In genomic region chr12:50017047-50017446, GRCh38 we compare ENCODE assay signal across 11 cellular contexts. TPM values are rescaled to one million over a fixed set of nuclear protein-coding genes. Genes with fewer than 3 reads are reported as not detected.
DNase-seq lines count a peak whose midpoint lies in the region; ATAC-seq, FAIRE-seq and TF ChIP-seq lines count a peak whose summit lies in the region.
"Had no signal": no experiment of that assay in that cellular context is flagged by ENCODE, and none has a peak within 500 bp of the region (broad histone marks: within the 10 kb centered on the region; RNA-seq: fewer than 3 reads in every experiment).

No MANE protein-coding gene starts in this region.

- H3K4me3 ChIP-seq in IMR-90 (ENCODE audit: insufficient read depth, low read depth, low read length) (peak overlapping the region; percentile 35; the same call in 1 of the 2 replicates), choroid plexus epithelial cell (ENCODE audit: low read depth, low read length) (no peak overlapping the region), MM.1S (ENCODE audit: low read length) (no peak overlapping the region), kidney (ENCODE audit: low read length in 2 of 2) (no peak overlapping the region), OCI-LY7 (ENCODE audit: low read depth, low read length, poor library complexity, severe bottlenecking) (no peak overlapping the region)
- H3K4me3 ChIP-seq: spleen had no signal

- peak overlapping the region; percentile 84 for H2BK5ac ChIP-seq in IMR-90 (ENCODE audit: low read depth, low read length, poor library complexity, severe bottlenecking)

- peak overlapping the region; percentile 31; the same call in 1 of the 2 replicates for H3K27ac ChIP-seq in IMR-90 (ENCODE audit: insufficient read depth, low read length)
- H3K27ac ChIP-seq in MM.1S (ENCODE audit: low read length): no peak overlapping the region
- no peak overlapping the region for H3K27ac ChIP-seq in kidney (ENCODE audit: low read depth in 2 of 2, low read length in 2 of 2)
- H3K27ac ChIP-seq in OCI-LY7 (ENCODE audit: low read depth, low read length, poor library complexity, severe bottlenecking): no peak overlapping the region

- H4K20me1 ChIP-seq in IMR-90 (ENCODE audit: insufficient read depth, low read length) (no peaks in the 10 kb centered on the region; the same call in none of the 2 replicates), MM.1S (ENCODE audit: insufficient read depth, low read length) (peaks cover 4% of the 10 kb centered on the region; the same call in 1 of the 2 replicates), OCI-LY7 (ENCODE audit: insufficient read depth, low read length) (peaks cover 13% of the 10 kb centered on the region; the same call in 1 of the 2 replicates)

- TF ChIP-seq CTCF in IMR-90 (conservative IDR thresholded peaks at IDR 0.05; ENCODE audit: low read depth, low read length): no peak
- no peak for TF ChIP-seq CTCF in choroid plexus epithelial cell (conservative IDR thresholded peaks at IDR 0.05; ENCODE audit: low read depth, low read length)
- no peak for TF ChIP-seq CTCF in MM.1S (IDR thresholded peaks at IDR 0.05; ENCODE audit: low read length)
- TF ChIP-seq CTCF in kidney (IDR thresholded peaks at IDR 0.05; ENCODE audit: borderline replicate concordance, extremely low read depth, insufficient read depth): no peak
- TF ChIP-seq CTCF in OCI-LY7 (conservative IDR thresholded peaks at IDR 0.05; ENCODE audit: low read length): no peak

- intact Hi-C loops in IMR-90 (cut with micrococcal nuclease): no loop called here
- intact Hi-C loops in kidney (cut with DNase I): no loop called here
- intact Hi-C loops in OCI-LY7 (cut with micrococcal nuclease; ENCODE audit: unreplicated experiment): no loop called here

- H3K36me3 ChIP-seq in IMR-90 (ENCODE audit: control insufficient read depth, insufficient read depth, low read length): 0 out of 2 replicates have a peak, but pooled peaks cover 3% of the 10 kb centered on the region
- H3K36me3 ChIP-seq in MM.1S (replicated peaks; ENCODE audit: insufficient read depth, low read length): 0 out of 2 replicates have a peak, but pooled peaks cover 9% of the 10 kb centered on the region
- no peaks in the 10 kb centered on the region for H3K36me3 ChIP-seq in kidney (ENCODE audit: control insufficient read depth in 1 of 2, insufficient read depth in 2 of 2, low read length in 2 of 2)
- H3K36me3 ChIP-seq in OCI-LY7 (ENCODE audit: insufficient read depth, low read length): peaks cover 77% of the 10 kb centered on the region

- peaks cover 4% of the 10 kb centered on the region; the same call in 1 of the 2 replicates for H3K9me1 ChIP-seq in IMR-90 (ENCODE audit: insufficient read depth, low read length)

- peak overlapping the region; percentile 41 for H3K14ac ChIP-seq in IMR-90 (replicated peaks; ENCODE audit: low read depth, low read length)

- peak; percentile 74 for ATAC-seq in IMR-90 (ENCODE audit: low read depth)
- no peak for ATAC-seq in HG02571 (IDR thresholded peaks at IDR 0.05; ENCODE audit: unreplicated experiment)

- no peak overlapping the region; the same call in 2 of the 3 replicates for H2BK15ac ChIP-seq in IMR-90 (ENCODE audit: low read depth, low read length)

- no peak overlapping the region for H2AK9ac ChIP-seq in IMR-90 (replicated peaks; ENCODE audit: low read depth, low read length, poor library complexity)

- no peak for TF ChIP-seq POLR2A in IMR-90 (IDR thresholded peaks at IDR 0.05; ENCODE audit: low read depth, low read length)

- no peak overlapping the region for H3K56ac ChIP-seq in IMR-90 (ENCODE audit: extremely low read depth, insufficient read depth, low read length)

- POLR2A ChIA-PET in IMR-90 (lab: Charles Lee; ENCODE audit: unreplicated experiment): interaction anchor here (1.0 kb wide), 1 partner anchor 8 kb away, joined by 5 read pairs; the partner anchor contains the start of gene RACGAP1
- POLR2A ChIA-PET in OCI-LY7 (lab: Charles Lee): interaction anchor here (0.6 to 1.4 kb wide), 4 partner anchors 9 to 350 kb away, joined by 3 read pairs; partner anchors contain the start of gene RACGAP1

- H3K79me2 ChIP-seq in MM.1S (ENCODE audit: low read length) (peaks cover 90% of the 10 kb centered on the region), OCI-LY7 (ENCODE audit: insufficient read depth, low read depth, low read length) (peaks cover 76% of the 10 kb centered on the region)

- peak overlapping the region; percentile 12; the same call in 1 of the 2 replicates for H2BK120ac ChIP-seq in IMR-90 (ENCODE audit: low read depth, low read length)

- H3K4me2 ChIP-seq in IMR-90 (ENCODE audit: low read depth, low read length): peak overlapping the region; percentile 97
- H3K4me2 ChIP-seq in MM.1S (ENCODE audit: low read depth, low read length): no peak overlapping the region
- H3K4me2 ChIP-seq in OCI-LY7 (ENCODE audit: low read length): no peak overlapping the region

- peak overlapping the region; percentile 14; the same call in 1 of the 2 replicates for H3K4ac ChIP-seq in IMR-90 (ENCODE audit: low read depth, low read length)

- BruUV-seq in IMR-90 (replicated peaks; lab: Mats Ljungman, UMichigan): no TSS peak
- BruUV-seq in OCI-LY7 (replicated peaks; lab: Mats Ljungman, UMichigan): no TSS peak

- TF ChIP-seq RAD21 in IMR-90 (IDR thresholded peaks at IDR 0.05; ENCODE audit: low read length): no peak

- H3K9me3 ChIP-seq in IMR-90 (ENCODE audit: control insufficient read depth, insufficient read depth, low read length) (no peaks in the 10 kb centered on the region), MM.1S (replicated peaks; ENCODE audit: insufficient read depth, low read length) (no peaks in the 10 kb centered on the region), kidney (ENCODE audit: control insufficient read depth in 1 of 2, low read length in 2 of 2) (no peaks in the 10 kb centered on the region), OCI-LY7 (ENCODE audit: low read length) (no peaks in the 10 kb centered on the region)
- H3K9me3 ChIP-seq: spleen had no signal

- H3K9me2 ChIP-seq in MM.1S (replicated peaks; ENCODE audit: insufficient read depth, low read length) (no peaks in the 10 kb centered on the region), OCI-LY7 (ENCODE audit: insufficient read depth, low read length) (no peaks in the 10 kb centered on the region)

- dilution Hi-C loops in IMR-90 (cut with HindIII; ENCODE audit: low sequenced_read_pairs, unreplicated experiment): no loop called here

- peak overlapping the region; percentile 57; the same call in 1 of the 2 replicates for H4K5ac ChIP-seq in IMR-90 (ENCODE audit: low read depth, low read length)

- in situ Hi-C loops in IMR-90 (cut with MboI; ENCODE audit: low sequenced_read_pairs): no loop called here

- CTCF ChIA-PET in IMR-90 (lab: Yijun Ruan, JAX): interaction anchor here (0.9 to 3.3 kb wide), 4 partner anchors 22 to 253 kb away, joined by 3 to 12 read pairs (median 3); no protein-coding TSS in a partner anchor
- CTCF ChIA-PET in OCI-LY7 (lab: Charles Lee; ENCODE audit: unreplicated experiment): no interaction called here

- no peak overlapping the region for H4K91ac ChIP-seq in IMR-90 (ENCODE audit: insufficient read depth, low read depth, low read length)

- H3K9ac ChIP-seq in IMR-90 (ENCODE audit: low read depth, low read length) (peak overlapping the region; percentile 63; the same call in 1 of the 2 replicates), MM.1S (ENCODE audit: low read length) (no peak overlapping the region), kidney (ENCODE audit: low read length in 2 of 2) (no peak overlapping the region)

- H3K4me1 ChIP-seq in IMR-90 (ENCODE audit: control insufficient read depth, insufficient read depth, low read length) (peaks cover 6% of the 10 kb centered on the region), MM.1S (ENCODE audit: low read length) (no peaks in the 10 kb centered on the region), kidney (ENCODE audit: control insufficient read depth in 1 of 2, insufficient read depth in 1 of 2, low read depth in 1 of 2, low read length in 2 of 2) (peaks cover 3 to 8% of the 10 kb centered on the region in 2 donors), OCI-LY7 (ENCODE audit: insufficient read depth, low read length, poor library complexity, severe bottlenecking) (peaks cover 24% of the 10 kb centered on the region)

- DNase-seq in IMR-90: peak; percentile 93
- DNase-seq in choroid plexus epithelial cell (ENCODE audit: low read depth): peak; percentile 95
- DNase-seq in left kidney (ENCODE audit: low read depth, low spot score): peak; percentile 50
- peak; percentile 53 for DNase-seq in smooth muscle cell of the brain vasculature (ENCODE audit: low read depth, low spot score)
- DNase-seq in MM.1S: no peak
- no peak for DNase-seq in kidney
- DNase-seq in OCI-LY7 (ENCODE audit: low spot score): no peak
- DNase-seq: activated naive CD4-positive, alpha-beta T cell; spleen had no signal

- no peaks in the 10 kb centered on the region for H3F3A ChIP-seq in MM.1S (ENCODE audit: insufficient read depth, low read length)

- H3K18ac ChIP-seq in IMR-90 (ENCODE audit: low read depth, low read length): peak overlapping the region; percentile 76

- 0 out of 2 replicates have a peak overlapping the region, but pooled peaks have one; percentile 17 for H2BK20ac ChIP-seq in IMR-90 (ENCODE audit: low read depth, low read length)

- WGBS in IMR-90 (ENCODE audit: extremely low coverage in 2 of 2, insufficient read length in 1 of 2), 2 experiments: no CpG with 5 or more reads among the region's 5 CpGs

- H3K23ac ChIP-seq in IMR-90 (ENCODE audit: low read depth, low read length): peak overlapping the region; percentile 75; the same call in 1 of the 2 replicates

- no peak for FAIRE-seq in kidney (lab: Jason Lieb, UNC)
- FAIRE-seq: GM12892 had no signal

- peak overlapping the region in 1 of 2 experiments; percentile 92; a peak in 2 of 4 replicates for H4K8ac ChIP-seq in IMR-90 (ENCODE audit: low read depth in 2 of 2, low read length in 2 of 2)

- H3K79me1 ChIP-seq in IMR-90 (ENCODE audit: low read depth in 1 of 2, low read length in 2 of 2): peaks cover 15 to 40% of the 10 kb centered on the region in 2 experiments

- no peak overlapping the region for H2AK5ac ChIP-seq in IMR-90 (ENCODE audit: low read depth, low read length)

- H3K27me3 ChIP-seq in IMR-90 (ENCODE audit: control insufficient read depth, insufficient read depth, low read length): no peaks in the 10 kb centered on the region
- H3K27me3 ChIP-seq in MM.1S (replicated peaks; ENCODE audit: insufficient read depth, low read length): no peaks in the 10 kb centered on the region
- H3K27me3 ChIP-seq: spleen had no signal

- H2AFZ ChIP-seq in IMR-90 (replicated peaks; ENCODE audit: low read length, poor library complexity) (peak overlapping the region; percentile 12), MM.1S (ENCODE audit: low read length) (no peak overlapping the region), OCI-LY7 (ENCODE audit: low read length) (no peak overlapping the region)

RNA-seq across cellular contexts. Expression of gene RACGAP1, which starts 8.2 kb away (rescaled TPM):
- 93.9 and 110 TPM in 2 replicates for total RNA-seq in IMR-90 (2012; rRNA removed)
- 29.5 and 37.9 TPM in 2 replicates for polyA plus RNA-seq in IMR-90 (2012; rRNA removed)
- 8.5 and 15.2 TPM in 2 replicates for polyA plus RNA-seq in IMR-90 (2012; cell fraction: cytosol; rRNA removed)
- polyA plus RNA-seq in IMR-90 (2012; cell fraction: nucleus; rRNA removed; ENCODE audit: low replicate concordance): 5.1 and 18.8 TPM in 2 replicates
- total RNA-seq in kidney: 7.7 TPM
- polyA plus RNA-seq in kidney (ENCODE audit: insufficient read depth, low read depth, low replicate concordance): 5.0 TPM
- 69.6 and 75.3 TPM in 2 replicates for total RNA-seq in OCI-LY7 (2014; rRNA removed; shearing (Covaris generic))
- 93.6 and 104 TPM in 2 replicates for total RNA-seq in OCI-LY7 (2022)

RNA-seq across cellular contexts. Expression of gene ASIC1, which starts 40.3 kb away (rescaled TPM):
- 1.4 and 1.6 TPM in 2 replicates for total RNA-seq in IMR-90 (2012; rRNA removed)
- polyA plus RNA-seq in IMR-90 (2012; rRNA removed): 9.5 and 9.9 TPM in 2 replicates
- polyA plus RNA-seq in IMR-90 (2012; cell fraction: cytosol; rRNA removed): 4.7 and 8.5 TPM in 2 replicates
- polyA plus RNA-seq in IMR-90 (2012; cell fraction: nucleus; rRNA removed; ENCODE audit: low replicate concordance): 25.9 and 31.9 TPM in 2 replicates
- total RNA-seq in kidney: 1.6 TPM
- polyA plus RNA-seq in kidney (ENCODE audit: insufficient read depth, low read depth, low replicate concordance): 0.99 TPM
- 0.05 TPM in 1 of 2 replicates, not detected in the other for total RNA-seq in OCI-LY7 (2014; rRNA removed; shearing (Covaris generic))
- total RNA-seq in OCI-LY7 (2022): 0.57 and 0.59 TPM in 2 replicates

RNA-seq across cellular contexts. Expression of gene AQP6, which starts 44.3 kb away (rescaled TPM):
- total RNA-seq in IMR-90 (2012; rRNA removed): not detected in 2 replicates
- not detected in 2 replicates for polyA plus RNA-seq in IMR-90 (2012; rRNA removed)
- not detected in 2 replicates for polyA plus RNA-seq in IMR-90 (2012; cell fraction: cytosol; rRNA removed)
- 0.01 and 0.03 TPM in 2 replicates for polyA plus RNA-seq in IMR-90 (2012; cell fraction: nucleus; rRNA removed; ENCODE audit: low replicate concordance)
- 12.0 TPM for total RNA-seq in kidney
- polyA plus RNA-seq in kidney (ENCODE audit: insufficient read depth, low read depth, low replicate concordance): 74.1 TPM
- not detected in 2 replicates for total RNA-seq in OCI-LY7 (2014; rRNA removed; shearing (Covaris generic))
- not detected in 2 replicates for total RNA-seq in OCI-LY7 (2022)

RNA-seq across cellular contexts. Expression of gene AQP5, which starts 55.4 kb away (rescaled TPM):
- total RNA-seq in IMR-90 (2012; rRNA removed) (not detected in 2 replicates), kidney (0.91 TPM), OCI-LY7 (2022) (not detected in 2 replicates)
- polyA plus RNA-seq in IMR-90 (2012; rRNA removed) (not detected in 2 replicates), kidney (ENCODE audit: insufficient read depth, low read depth, low replicate concordance) (0.99 TPM)
- polyA plus RNA-seq in IMR-90 (2012; cell fraction: cytosol; rRNA removed): not detected in 2 replicates
- polyA plus RNA-seq in IMR-90 (2012; cell fraction: nucleus; rRNA removed; ENCODE audit: low replicate concordance): 0.10 TPM in 1 of 2 replicates, not detected in the other
- total RNA-seq in OCI-LY7 (2014; rRNA removed; shearing (Covaris generic)): not detected in 2 replicates

Comparison
In these comparisons a context has a peak if more than half of its experiments do, and no peak if none do; other contexts are left out.
1. DNase-seq: peak in IMR-90 (single experiment), choroid plexus epithelial cell (single experiment), left kidney (single experiment) and smooth muscle cell of the brain vasculature (single experiment); none in MM.1S (single experiment), kidney (single experiment) and OCI-LY7 (single experiment).
2. RNA of gene AQP6, which starts 44.3 kb away (total RNA-seq): 12.0 TPM in kidney (single experiment); not detected in IMR-90 and not detected in OCI-LY7; every median in the first group is over 10 times any median in the second.